8 cellular contexts compared by ENCODE assay signal in genomic region chr22:32050678-32051515, GRCh38. TPM values are rescaled to one million over a fixed set of nuclear protein-coding genes. Genes with fewer than 3 reads are reported as not detected.
DNase-seq lines count a peak whose midpoint lies in the region; ATAC-seq, FAIRE-seq and TF ChIP-seq lines count a peak whose summit lies in the region.

No MANE protein-coding gene starts in this region.

- H3K4me3 Mint-ChIP-seq in activated naive CD8-positive, alpha-beta T cell treated with anti-CD3 and anti-CD28 coated beads for 36 hours, result no peak overlapping the region
- no peak overlapping the region for H3K4me3 Mint-ChIP-seq in glutamatergic neuron (ENCODE audit: unreplicated experiment)

- CTCF ChIA-PET in RWPE1 (lab: Yijun Ruan, JAX), result interaction anchor here (0.6 to 1.3 kb wide), 4 partner anchors 10 to 692 kb away, joined by 3 to 5 read pairs (median 3); no protein-coding TSS in a partner anchor

- peaks cover 74% of the 10 kb centered on the region for H3K27me3 Mint-ChIP-seq in activated naive CD8-positive, alpha-beta T cell treated with anti-CD3 and anti-CD28 coated beads for 36 hours
- no peaks in the 10 kb centered on the region for H3K27me3 Mint-ChIP-seq in glutamatergic neuron (ENCODE audit: unreplicated experiment)

- no peak for TF ChIP-seq POLR2A in H54 (IDR thresholded peaks at IDR 0.05; ENCODE audit: low read depth, low read length)

- TF ChIP-seq CTCF in RWPE1 (conservative IDR thresholded peaks at IDR 0.05; ENCODE audit: low read depth), result no peak
- no peak for TF ChIP-seq CTCF in kidney (IDR thresholded peaks at IDR 0.05; ENCODE audit: borderline replicate concordance, extremely low read depth, insufficient read depth)
- TF ChIP-seq CTCF in glutamatergic neuron (IDR thresholded peaks at IDR 0.05; ENCODE audit: partially characterized antibody, unreplicated experiment), result no peak

- H3K27ac Mint-ChIP-seq in activated naive CD8-positive, alpha-beta T cell treated with anti-CD3 and anti-CD28 coated beads for 36 hours, result no peak overlapping the region
- H3K27ac Mint-ChIP-seq in glutamatergic neuron (ENCODE audit: unreplicated experiment), result no peak overlapping the region

- H3K4me1 Mint-ChIP-seq in activated naive CD8-positive, alpha-beta T cell treated with anti-CD3 and anti-CD28 coated beads for 36 hours, result peaks cover 15% of the 10 kb centered on the region
- H3K4me1 Mint-ChIP-seq in glutamatergic neuron (ENCODE audit: low read depth, unreplicated experiment), result no peaks in the 10 kb centered on the region

- in situ Hi-C loops in ACHN (cut with HindIII; ENCODE audit: low pct_ligation_motif_present, low pct_unique_long_range_greater_than_20kb, low sequenced_read_pairs), result no loop called here

- ATAC-seq in GM21737 (IDR thresholded peaks at IDR 0.05; ENCODE audit: unreplicated experiment), result no peak

- no peaks in the 10 kb centered on the region for H3K9me3 ChIP-seq in kidney (ENCODE audit: control insufficient read depth in 1 of 2, low read length in 2 of 2)

- H3K9me3 Mint-ChIP-seq in activated naive CD8-positive, alpha-beta T cell treated with anti-CD3 and anti-CD28 coated beads for 36 hours, result no peaks in the 10 kb centered on the region
- no peaks in the 10 kb centered on the region for H3K9me3 Mint-ChIP-seq in glutamatergic neuron (ENCODE audit: unreplicated experiment)

- H3K27ac ChIP-seq in RWPE1 (peak overlapping the region; percentile 80), kidney (ENCODE audit: low read depth in 2 of 2, low read length in 2 of 2) (no peak overlapping the region)

- H3K4me1 ChIP-seq in kidney (ENCODE audit: control insufficient read depth in 1 of 2, insufficient read depth in 1 of 2, low read depth in 1 of 2, low read length in 2 of 2), result no peaks in the 10 kb centered on the region

- H3K36me3 ChIP-seq in kidney (ENCODE audit: control insufficient read depth in 1 of 2, insufficient read depth in 2 of 2, low read length in 2 of 2), result no peaks in the 10 kb centered on the region

- peak; percentile 90 for FAIRE-seq in H54 (lab: Jason Lieb, UNC)
- FAIRE-seq in kidney (lab: Jason Lieb, UNC), result no peak

- POLR2A ChIA-PET in RWPE1 (lab: Yijun Ruan, JAX; ENCODE audit: low non-redundant PET), result interaction anchor here (0.7 kb wide), 1 partner anchor 66 kb away, joined by 3 read pairs; no protein-coding TSS in a partner anchor

- DNase-seq in ACHN (peak; percentile 73), H54 (ENCODE audit: insufficient read length, low spot score) (peak; percentile 70), RWPE1 (ENCODE audit: low spot score) (peak; percentile 85), kidney (peak; percentile 72), glutamatergic neuron (no peak)
- DNase-seq in activated naive CD8-positive, alpha-beta T cell treated with anti-CD3 and anti-CD28 coated beads for 36 hours, result peak; percentile 78
- peak; percentile 46 to 77 for DNase-seq in stimulated activated CD8-positive, alpha-beta memory T cell treated with anti-CD3 and anti-CD28 coated beads, Interleukin-7, amount 100 ng/mL, for 48 hours (ENCODE audit: extremely low read depth in 1 of 2, low read depth in 1 of 2)

- H3K36me3 Mint-ChIP-seq in activated naive CD8-positive, alpha-beta T cell treated with anti-CD3 and anti-CD28 coated beads for 36 hours, result no peaks in the 10 kb centered on the region
- no peaks in the 10 kb centered on the region for H3K36me3 Mint-ChIP-seq in glutamatergic neuron (ENCODE audit: unreplicated experiment)

- H3K4me3 ChIP-seq in kidney (ENCODE audit: low read length in 2 of 2), result no peak overlapping the region

- no peak overlapping the region for H3K9ac ChIP-seq in kidney (ENCODE audit: low read length in 2 of 2)

- intact Hi-C loops in kidney (cut with DNase I), result no loop called here

RNA-seq across cellular contexts. Expression of gene SLC5A1, which starts 7.8 kb away (rescaled TPM):
- total RNA-seq in activated naive CD8-positive, alpha-beta T cell treated with anti-CD3 and anti-CD28 coated beads for 36 hours, result not detected
- total RNA-seq in kidney (3.0 TPM), glutamatergic neuron (ENCODE audit: unreplicated experiment) (not detected)
- 1.0 TPM for polyA plus RNA-seq in kidney (ENCODE audit: insufficient read depth, low read depth, low replicate concordance)
